Comparison of ENCODE assay signal across 33 cellular contexts in genomic region chr15:26075770-26076169, GRCh38.
"Had no signal": no experiment of that assay in that cellular context is flagged by ENCODE, and none has a peak within 500 bp of the region (broad histone marks: within the 10 kb centered on the region; RNA-seq: fewer than 3 reads in every experiment).

No MANE protein-coding gene starts in this region.

- H3K36me3 ChIP-seq: neutrophil, ovary, spleen, suprapubic skin, tibial artery, transverse colon, upper lobe of right lung, uterus had no signal

- H3K27ac Mint-ChIP-seq: natural killer cell treated with Interleukin-12 subunit alpha and Interleukin-12 subunit beta and Interleukin-15 and Interleukin-18, amount 100 ng/mL, for 72 hours; nephron progenitor cell; progenitor cell of endocrine pancreas; stimulated activated memory B cell treated with anti-CD40 and anti-IgM and Interleukin-4, amounts not matched to agents 10 μg/mL and 1 μg/mL and 100 μg/mL, for 72 hours; stimulated activated naive CD8-positive, alpha-beta T cell treated with anti-CD3 and anti-CD28 coated beads, Interleukin-15, amount 100 ng/mL, for 72 hours; type B pancreatic cell had no signal

- H3K79me2 ChIP-seq: parathyroid adenoma had no signal

- H3K27ac ChIP-seq: neutrophil, ovary, parathyroid adenoma, psoas muscle, skin epidermis, spleen, suprapubic skin, testis, tibial artery, transverse colon, upper lobe of right lung, uterus had no signal

- H3K36me3 Mint-ChIP-seq: natural killer cell treated with Interleukin-12 subunit alpha and Interleukin-12 subunit beta and Interleukin-15 and Interleukin-18, amount 100 ng/mL, for 72 hours; stimulated activated memory B cell treated with anti-CD40 and anti-IgM and Interleukin-4, amounts not matched to agents 10 μg/mL and 1 μg/mL and 100 μg/mL, for 72 hours; type B pancreatic cell had no signal

- H3K4me3 ChIP-seq: ovary, psoas muscle, skin epidermis, smooth muscle cell, spleen, suprapubic skin, testis, tibial artery, transverse colon, upper lobe of right lung, uterus had no signal

- H3K4me2 ChIP-seq: smooth muscle cell had no signal

- H2AFZ ChIP-seq: parathyroid adenoma had no signal

- H3K9ac ChIP-seq: parathyroid adenoma had no signal

- H3K4me1 ChIP-seq: parathyroid adenoma, psoas muscle, spleen, suprapubic skin, testis, tibial artery, transverse colon, upper lobe of right lung, uterus had no signal

- H3K4me1 Mint-ChIP-seq: nephron progenitor cell, neural crest cell had no signal

- DNase-seq: naive thymus-derived CD8-positive, alpha-beta T cell; nephron progenitor cell; nucleus accumbens; ovary; posterior cingulate gyrus; psoas muscle; right cardiac atrium; spleen; stimulated activated CD4-positive, alpha-beta T cell treated with anti-CD3 and anti-CD28 coated beads, Interleukin-12 subunit alpha, Interleukin-12 subunit beta, amount 100 ng/mL, for 4 hours; stimulated activated CD4-positive, alpha-beta T cell treated with anti-CD3 and anti-CD28 coated beads, Interleukin-1b, Interleukin-23, amount 100 ng/mL, for 48 hours; stimulated activated CD4-positive, alpha-beta T cell treated with anti-CD3 and anti-CD28 coated beads, Interleukin-4, amount 100 ng/mL, for 1 hour; stimulated activated CD4-positive, alpha-beta T cell treated with anti-CD3 and anti-CD28 coated beads, Interleukin-4, amount 100 ng/mL, for 4 hours; stimulated activated CD8-positive, alpha-beta memory T cell treated with anti-CD3 and anti-CD28 coated beads, Interleukin-4, amount 100 ng/mL, for 48 hours; stimulated activated naive CD4-positive, alpha-beta T cell; stimulated activated naive CD8-positive, alpha-beta T cell treated with anti-CD3 and anti-CD28 coated beads, Interleukin-15, amount 100 ng/mL, for 72 hours; stimulated activated naive CD8-positive, alpha-beta T cell treated with anti-CD3 and anti-CD28 coated beads, Interleukin-15, Interleukin-2, amounts not matched to agents 100 U/mL and 50 U/mL, for 24 hours; substantia nigra; testis; tibial artery; transverse colon; upper lobe of right lung; uterus had no signal

- H3K27me3 ChIP-seq: neutrophil, ovary, testis, transverse colon, upper lobe of right lung, uterus had no signal

- H3K9me3 ChIP-seq: neutrophil, ovary, psoas muscle, spleen, suprapubic skin, testis, tibial artery, transverse colon, upper lobe of right lung, uterus had no signal

- ATAC-seq: naive thymus-derived CD8-positive, alpha-beta T cell; natural killer cell treated with Interleukin-12 subunit alpha and Interleukin-12 subunit beta and Interleukin-15 and Interleukin-18, amount 100 ng/mL, for 72 hours; psoas muscle; right cardiac atrium; sciatic nerve; stimulated activated memory B cell treated with anti-CD40 and anti-IgM and Interleukin-4, amounts not matched to agents 10 μg/mL and 1 μg/mL and 100 μg/mL, for 72 hours; stimulated activated naive CD8-positive, alpha-beta T cell treated with anti-CD3 and anti-CD28 coated beads, Interleukin-15, amount 100 ng/mL, for 72 hours; stimulated activated naive CD8-positive, alpha-beta T cell treated with anti-CD3 and anti-CD28 coated beads, Interleukin-15, Interleukin-2, amounts not matched to agents 100 U/mL and 50 U/mL, for 24 hours; upper lobe of right lung had no signal

- H3K9me3 Mint-ChIP-seq: naive thymus-derived CD8-positive, alpha-beta T cell; natural killer cell treated with Interleukin-12 subunit alpha and Interleukin-12 subunit beta and Interleukin-15 and Interleukin-18, amount 100 ng/mL, for 72 hours; stimulated activated memory B cell treated with anti-CD40 and anti-IgM and Interleukin-4, amounts not matched to agents 10 μg/mL and 1 μg/mL and 100 μg/mL, for 72 hours; stimulated activated naive CD8-positive, alpha-beta T cell treated with anti-CD3 and anti-CD28 coated beads, Interleukin-15, amount 100 ng/mL, for 72 hours had no signal

- H3K4me3 Mint-ChIP-seq: naive thymus-derived CD8-positive, alpha-beta T cell; natural killer cell treated with Interleukin-12 subunit alpha and Interleukin-12 subunit beta and Interleukin-15 and Interleukin-18, amount 100 ng/mL, for 72 hours; nephron progenitor cell; neural crest cell; stimulated activated memory B cell treated with anti-CD40 and anti-IgM and Interleukin-4, amounts not matched to agents 10 μg/mL and 1 μg/mL and 100 μg/mL, for 72 hours; stimulated activated naive CD8-positive, alpha-beta T cell treated with anti-CD3 and anti-CD28 coated beads, Interleukin-15, amount 100 ng/mL, for 72 hours; type B pancreatic cell had no signal
